ENCODE assay signal across 1 cellular context in the genomic region with DNA sequence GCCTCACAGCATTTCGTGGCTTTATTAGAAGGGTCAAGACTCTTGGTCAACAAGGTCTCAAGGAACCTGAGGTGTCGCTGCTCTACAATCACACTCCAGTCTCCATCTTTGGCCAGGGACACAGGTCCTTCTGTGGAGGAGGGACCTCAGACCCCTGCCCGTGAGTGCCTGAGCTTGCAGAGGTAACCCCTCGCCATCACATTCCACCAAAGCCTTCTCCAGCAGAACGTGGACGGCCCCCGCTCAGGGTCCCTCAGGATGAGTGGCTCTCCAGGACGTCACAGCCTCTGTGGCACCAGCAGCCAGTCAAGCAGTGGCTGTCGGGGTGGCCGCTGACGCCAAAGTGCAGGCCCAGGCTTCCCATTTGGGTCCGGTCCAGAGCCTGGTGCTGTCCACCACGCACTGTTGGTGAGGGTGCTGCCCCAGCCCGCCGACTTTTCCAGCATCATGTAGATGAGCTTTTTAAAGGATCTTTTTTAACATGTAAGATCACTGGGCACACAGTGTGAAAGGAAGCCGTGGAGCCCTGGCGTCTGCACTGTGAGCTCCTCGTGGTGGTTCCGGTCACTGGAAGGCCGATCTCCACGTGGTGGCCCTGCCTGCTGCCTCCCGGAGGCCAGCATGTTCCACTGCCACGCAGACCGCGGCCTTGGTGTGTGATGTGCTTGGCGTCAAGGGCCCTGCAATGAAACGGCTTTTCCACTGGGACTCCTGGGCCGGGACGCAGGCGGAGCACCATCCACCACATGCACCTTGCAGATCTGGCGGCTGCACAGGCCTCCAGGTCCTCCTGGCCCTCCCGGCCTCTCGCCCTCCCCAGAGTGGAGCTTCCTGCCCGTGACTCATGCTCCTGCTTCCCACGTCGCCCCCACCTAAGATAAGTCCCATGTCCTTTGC.
TF ChIP-seq lines count a peak whose summit lies in the region.

No MANE protein-coding gene starts in this region.

TF ChIP-seq in K562, 482 proteins besides CTCF, POLR2A, EP300 and RAD21 (continued from another document):
- TF ChIP-seq, protein P1, sequence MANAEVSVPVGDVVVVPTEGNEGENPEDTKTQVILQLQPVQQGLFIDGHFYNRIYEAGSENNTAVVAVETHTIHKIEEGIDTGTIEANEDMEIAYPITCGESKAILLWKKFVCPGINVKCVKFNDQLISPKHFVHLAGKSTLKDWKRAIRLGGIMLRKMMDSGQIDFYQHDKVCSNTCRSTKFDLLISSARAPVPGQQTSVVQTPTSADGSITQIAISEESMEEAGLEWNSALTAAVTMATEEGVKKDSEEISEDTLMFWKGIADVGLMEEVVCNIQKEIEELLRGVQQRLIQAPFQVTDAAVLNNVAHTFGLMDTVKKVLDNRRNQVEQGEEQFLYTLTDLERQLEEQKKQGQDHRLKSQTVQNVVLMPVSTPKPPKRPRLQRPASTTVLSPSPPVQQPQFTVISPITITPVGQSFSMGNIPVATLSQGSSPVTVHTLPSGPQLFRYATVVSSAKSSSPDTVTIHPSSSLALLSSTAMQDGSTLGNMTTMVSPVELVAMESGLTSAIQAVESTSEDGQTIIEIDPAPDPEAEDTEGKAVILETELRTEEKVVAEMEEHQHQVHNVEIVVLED (CRISPR knock-in tag; IDR thresholded peaks at IDR 0.05) = no peak
- TF ChIP-seq NUFIP1 (IDR thresholded peaks at IDR 0.05; ENCODE audit: partially characterized antibody) = no peak
- TF ChIP-seq, protein P2, sequence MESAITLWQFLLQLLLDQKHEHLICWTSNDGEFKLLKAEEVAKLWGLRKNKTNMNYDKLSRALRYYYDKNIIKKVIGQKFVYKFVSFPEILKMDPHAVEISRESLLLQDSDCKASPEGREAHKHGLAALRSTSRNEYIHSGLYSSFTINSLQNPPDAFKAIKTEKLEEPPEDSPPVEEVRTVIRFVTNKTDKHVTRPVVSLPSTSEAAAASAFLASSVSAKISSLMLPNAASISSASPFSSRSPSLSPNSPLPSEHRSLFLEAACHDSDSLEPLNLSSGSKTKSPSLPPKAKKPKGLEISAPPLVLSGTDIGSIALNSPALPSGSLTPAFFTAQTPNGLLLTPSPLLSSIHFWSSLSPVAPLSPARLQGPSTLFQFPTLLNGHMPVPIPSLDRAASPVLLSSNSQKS (CRISPR knock-in tag; IDR thresholded peaks at IDR 0.05) = no peak
- TF ChIP-seq SRSF9 (IDR thresholded peaks at IDR 0.05; ENCODE audit: borderline replicate concordance, low read depth, low read length) = no peak
- no peak for TF ChIP-seq HNRNPH1 (optimal IDR thresholded peaks at IDR 0.05; ENCODE audit: low read depth, low read length)
- TF ChIP-seq, protein P3, sequence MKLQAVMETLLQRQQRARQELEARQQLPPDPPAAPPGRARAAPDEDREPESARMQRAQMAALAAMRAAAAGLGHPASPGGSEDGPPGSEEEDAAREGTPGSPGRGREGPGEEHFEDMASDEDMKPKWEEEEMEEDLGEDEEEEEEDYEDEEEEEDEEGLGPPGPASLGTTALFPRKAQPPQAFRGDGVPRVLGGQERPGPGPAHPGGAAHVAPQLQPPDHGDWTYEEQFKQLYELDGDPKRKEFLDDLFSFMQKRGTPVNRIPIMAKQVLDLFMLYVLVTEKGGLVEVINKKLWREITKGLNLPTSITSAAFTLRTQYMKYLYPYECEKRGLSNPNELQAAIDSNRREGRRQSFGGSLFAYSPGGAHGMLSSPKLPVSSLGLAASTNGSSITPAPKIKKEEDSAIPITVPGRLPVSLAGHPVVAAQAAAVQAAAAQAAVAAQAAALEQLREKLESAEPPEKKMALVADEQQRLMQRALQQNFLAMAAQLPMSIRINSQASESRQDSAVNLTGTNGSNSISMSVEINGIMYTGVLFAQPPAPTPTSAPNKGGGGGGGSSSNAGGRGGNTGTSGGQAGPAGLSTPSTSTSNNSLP (IDR thresholded peaks at IDR 0.05; ENCODE audit: borderline replicate concordance, low read depth, low read length) = no peak
- no peak for TF ChIP-seq SIX5 (IDR thresholded peaks at IDR 0.05; ENCODE audit: borderline replicate concordance in 1 of 2, insufficient read depth in 1 of 2, low read depth in 1 of 2, low read length in 2 of 2)
- TF ChIP-seq LARP7 (IDR thresholded peaks at IDR 0.05) = no peak
- no peak for TF ChIP-seq CTCFL (IDR thresholded peaks at IDR 0.05; ENCODE audit: borderline replicate concordance, insufficient read depth, low read depth, low read length, poor library complexity, severe bottlenecking)
- no peak for TF ChIP-seq E2F4 (CRISPR knock-in tag; IDR thresholded peaks at IDR 0.05; ENCODE audit: low read depth)
